In genomic region chr2:24651643-24652003, GRCh38 we compare ENCODE assay signal across 26 cellular contexts.
"Had no signal": no experiment of that assay in that cellular context is flagged by ENCODE, and none has a peak within 500 bp of the region (broad histone marks: within the 10 kb centered on the region; RNA-seq: fewer than 3 reads in every experiment).

No MANE protein-coding gene starts in this region.

- H3K9me3 Mint-ChIP-seq: endodermal cell; naive B cell; stimulated activated naive CD8-positive, alpha-beta T cell treated with anti-CD3 and anti-CD28 coated beads, Interleukin-15, Interleukin-2, amounts not matched to agents 100 ng/mL and 50 ng/mL, for 24 hours had no signal

- DNase-seq: colonic mucosa; dermis blood vessel endothelial cell; endodermal cell; erythroblast; foreskin keratinocyte; head of caudate nucleus; kidney; left cardiac atrium; left ventricle myocardium inferior; lower lobe of right lung; mesenchymal stem cell; midbrain; naive B cell; ovary; retina; right lobe of liver; stimulated activated CD4-positive, alpha-beta T cell treated with anti-CD3 and anti-CD28 coated beads, Interleukin-4, amount 100 ng/mL, for 1 hour; stimulated activated CD8-positive, alpha-beta memory T cell treated with anti-CD3 and anti-CD28 coated beads, Interleukin-4, amount 100 ng/mL, for 48 hours; tibial artery; upper lobe of left lung; uterus had no signal

- H3K4me1 ChIP-seq: colonic mucosa, foreskin keratinocyte, tibial artery, uterus had no signal

- H3K27me3 Mint-ChIP-seq: naive B cell; progenitor cell of endocrine pancreas; stimulated activated naive CD8-positive, alpha-beta T cell treated with anti-CD3 and anti-CD28 coated beads, Interleukin-15, Interleukin-2, amounts not matched to agents 100 ng/mL and 50 ng/mL, for 24 hours had no signal

- H3K9me3 ChIP-seq: colonic mucosa, left ventricle myocardium inferior, lower lobe of right lung, ovary, right lobe of liver, tibial artery, upper lobe of left lung, uterus had no signal

- H3K4me2 ChIP-seq: hepatocyte had no signal

- H3K27me3 ChIP-seq: colonic mucosa, foreskin keratinocyte, hepatocyte, ovary, right lobe of liver, tibial artery, upper lobe of left lung, uterus had no signal

- H3K36me3 Mint-ChIP-seq: naive B cell; stimulated activated effector memory CD8-positive, alpha-beta T cell treated with anti-CD3 and anti-CD28 coated beads, Interleukin-12 subunit alpha, Interleukin-12 subunit beta, amount 100 ng/mL, for 72 hours had no signal

- FAIRE-seq: endothelial cell of umbilical vein had no signal

- H3K36me3 ChIP-seq: colonic mucosa, left ventricle myocardium inferior, lower lobe of right lung, ovary, right lobe of liver, tibial artery, upper lobe of left lung, uterus had no signal

- H3K4me3 ChIP-seq: colonic mucosa, hepatocyte, left ventricle myocardium inferior, lower lobe of right lung, ovary, right lobe of liver, tibial artery, upper lobe of left lung, uterus had no signal

- ATAC-seq: foreskin keratinocyte; left cardiac atrium; lower lobe of right lung; stimulated activated effector memory CD8-positive, alpha-beta T cell treated with anti-CD3 and anti-CD28 coated beads, Interleukin-12 subunit alpha, Interleukin-12 subunit beta, amount 100 ng/mL, for 72 hours had no signal

- H3K27ac ChIP-seq: colonic mucosa, foreskin keratinocyte, hepatocyte, left ventricle myocardium inferior, lower lobe of right lung, ovary, tibial artery, upper lobe of left lung, uterus had no signal

- H3K4me3 Mint-ChIP-seq: endodermal cell; stimulated activated effector memory CD8-positive, alpha-beta T cell treated with anti-CD3 and anti-CD28 coated beads, Interleukin-12 subunit alpha, Interleukin-12 subunit beta, amount 100 ng/mL, for 72 hours; stimulated activated naive CD8-positive, alpha-beta T cell treated with anti-CD3 and anti-CD28 coated beads, Interleukin-15, Interleukin-2, amounts not matched to agents 100 ng/mL and 50 ng/mL, for 24 hours had no signal

- H3K27ac Mint-ChIP-seq: endodermal cell; progenitor cell of endocrine pancreas; stimulated activated effector memory CD8-positive, alpha-beta T cell treated with anti-CD3 and anti-CD28 coated beads, Interleukin-12 subunit alpha, Interleukin-12 subunit beta, amount 100 ng/mL, for 72 hours; stimulated activated naive CD8-positive, alpha-beta T cell treated with anti-CD3 and anti-CD28 coated beads, Interleukin-15, Interleukin-2, amounts not matched to agents 100 ng/mL and 50 ng/mL, for 24 hours had no signal
